ENCODE assay signal across 1 cellular context in the genomic region with DNA sequence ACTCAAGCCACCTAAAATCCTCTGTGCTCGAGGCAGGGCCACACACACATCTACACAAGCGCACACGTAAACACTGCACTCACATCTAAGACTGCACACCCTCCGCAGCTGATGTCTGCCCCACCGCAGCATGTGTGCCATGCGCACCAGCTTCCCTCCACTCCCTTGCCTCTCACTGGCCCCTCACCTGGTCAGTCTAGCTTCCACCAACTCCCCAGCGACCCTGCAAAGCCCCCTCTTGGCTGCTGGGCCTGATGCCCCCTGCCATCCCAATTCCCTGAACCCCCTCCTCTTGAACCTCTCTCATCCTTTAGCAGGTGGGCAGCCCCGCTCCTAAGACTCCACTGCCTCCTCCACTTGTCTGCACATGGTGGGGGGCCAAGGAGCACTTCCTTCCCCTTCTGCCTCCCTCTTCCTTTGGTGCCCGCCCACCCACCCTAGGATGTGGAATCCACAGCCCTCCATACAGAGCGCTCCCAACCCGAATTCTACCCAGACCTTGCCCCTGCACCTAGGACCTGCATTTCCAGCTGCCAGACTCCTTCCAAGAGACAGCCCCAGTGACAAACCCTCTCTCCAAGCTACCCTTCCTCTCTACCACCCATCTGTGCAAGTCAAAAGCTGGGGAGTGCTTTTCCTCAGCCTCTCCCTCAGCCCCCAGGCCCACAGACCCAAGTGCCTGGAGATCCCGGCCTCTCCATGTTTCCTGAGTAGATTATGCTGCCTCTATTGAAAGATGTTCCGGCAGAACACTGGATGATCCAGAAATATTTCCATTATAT.
TF ChIP-seq lines count a peak whose summit lies in the region.

No MANE protein-coding gene starts in this region.

TF ChIP-seq in HepG2, 621 proteins besides CTCF, POLR2A, EP300 and RAD21:
- TF ChIP-seq, protein P1, sequence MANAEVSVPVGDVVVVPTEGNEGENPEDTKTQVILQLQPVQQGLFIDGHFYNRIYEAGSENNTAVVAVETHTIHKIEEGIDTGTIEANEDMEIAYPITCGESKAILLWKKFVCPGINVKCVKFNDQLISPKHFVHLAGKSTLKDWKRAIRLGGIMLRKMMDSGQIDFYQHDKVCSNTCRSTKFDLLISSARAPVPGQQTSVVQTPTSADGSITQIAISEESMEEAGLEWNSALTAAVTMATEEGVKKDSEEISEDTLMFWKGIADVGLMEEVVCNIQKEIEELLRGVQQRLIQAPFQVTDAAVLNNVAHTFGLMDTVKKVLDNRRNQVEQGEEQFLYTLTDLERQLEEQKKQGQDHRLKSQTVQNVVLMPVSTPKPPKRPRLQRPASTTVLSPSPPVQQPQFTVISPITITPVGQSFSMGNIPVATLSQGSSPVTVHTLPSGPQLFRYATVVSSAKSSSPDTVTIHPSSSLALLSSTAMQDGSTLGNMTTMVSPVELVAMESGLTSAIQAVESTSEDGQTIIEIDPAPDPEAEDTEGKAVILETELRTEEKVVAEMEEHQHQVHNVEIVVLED (CRISPR knock-in tag; IDR thresholded peaks at IDR 0.05; ENCODE audit: borderline replicate concordance), result no peak
- no peak for TF ChIP-seq ZNF543 (CRISPR knock-in tag; IDR thresholded peaks at IDR 0.05)
- TF ChIP-seq, protein P2, sequence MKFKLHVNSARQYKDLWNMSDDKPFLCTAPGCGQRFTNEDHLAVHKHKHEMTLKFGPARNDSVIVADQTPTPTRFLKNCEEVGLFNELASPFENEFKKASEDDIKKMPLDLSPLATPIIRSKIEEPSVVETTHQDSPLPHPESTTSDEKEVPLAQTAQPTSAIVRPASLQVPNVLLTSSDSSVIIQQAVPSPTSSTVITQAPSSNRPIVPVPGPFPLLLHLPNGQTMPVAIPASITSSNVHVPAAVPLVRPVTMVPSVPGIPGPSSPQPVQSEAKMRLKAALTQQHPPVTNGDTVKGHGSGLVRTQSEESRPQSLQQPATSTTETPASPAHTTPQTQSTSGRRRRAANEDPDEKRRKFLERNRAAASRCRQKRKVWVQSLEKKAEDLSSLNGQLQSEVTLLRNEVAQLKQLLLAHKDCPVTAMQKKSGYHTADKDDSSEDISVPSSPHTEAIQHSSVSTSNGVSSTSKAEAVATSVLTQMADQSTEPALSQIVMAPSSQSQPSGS (CRISPR knock-in tag; IDR thresholded peaks at IDR 0.05), result no peak
